Comparison of ENCODE assay signal across 27 cellular contexts in the genomic region with DNA sequence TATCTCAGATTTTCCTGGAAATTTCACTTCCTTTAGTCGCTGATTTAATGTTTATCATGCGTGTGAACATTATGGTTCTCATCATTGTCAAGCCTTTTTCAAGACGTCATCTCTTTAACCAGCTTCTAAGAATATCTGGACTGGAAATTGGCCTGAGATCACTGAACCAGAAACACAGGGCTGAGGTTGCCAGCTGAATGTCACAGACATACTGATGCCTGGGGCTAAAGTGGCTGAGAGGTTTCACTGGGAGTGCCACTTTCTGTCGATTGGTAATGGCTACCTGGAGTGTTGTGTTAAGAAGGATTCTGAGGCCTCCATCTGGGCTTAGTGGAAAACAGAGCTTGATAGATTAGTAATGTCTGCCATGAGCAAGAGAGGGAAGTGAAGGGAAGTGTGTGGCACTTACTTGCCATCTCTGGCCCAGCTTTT. TPM values are rescaled to one million over a fixed set of nuclear protein-coding genes. Genes with fewer than 3 reads are reported as not detected.
DNase-seq lines count a peak whose midpoint lies in the region; ATAC-seq and TF ChIP-seq lines count a peak whose summit lies in the region.
"Had no signal": no experiment of that assay in that cellular context is flagged by ENCODE, and none has a peak within 500 bp of the region (broad histone marks: within the 10 kb centered on the region; RNA-seq: fewer than 3 reads in every experiment).

No MANE protein-coding gene starts in this region.

- 24 to 40% (median 34%) methylated on average over 4 of the region's 4 CpGs for WGBS in stomach, 5 donors

- TF ChIP-seq EP300 in stomach (IDR thresholded peaks at IDR 0.05), result no peak

- no TSS peak for BruUV-seq in MCF 10A (replicated peaks; lab: Mats Ljungman, UMichigan)

- peak overlapping the region in 4 of 5 donors; percentile 26 to 56 (median 43) for H3K27ac ChIP-seq in stomach
- H3K27ac ChIP-seq: SJSA1 had no signal

- intact Hi-C loops in MCF 10A (cut with micrococcal nuclease), result no loop called here
- intact Hi-C loops in stomach (cut with DNase I; ENCODE audit: low total_unique reads), result no loop called here

- H3K9ac ChIP-seq in adipocyte (ENCODE audit: low read length), result no peak overlapping the region

- H3K27ac Mint-ChIP-seq in MCF 10A (ENCODE audit: low read depth, unreplicated experiment), result no peak overlapping the region
- H3K27ac Mint-ChIP-seq: activated CD8-positive, alpha-beta T cell treated with anti-CD3 and anti-CD28 coated beads, Interleukin-2, amount 10 ng/mL, durations not matched to agents 7 days and 5 days; activated naive CD8-positive, alpha-beta T cell treated with anti-CD3 and anti-CD28 coated beads, Interleukin-2, amount 10 ng/mL, durations not matched to agents 7 days and 5 days; B cell; H9; natural killer cell treated with Interleukin-12 subunit alpha and Interleukin-12 subunit beta and Interleukin-15 and Interleukin-18, amount 100 ng/mL, for 72 hours had no signal

- TF ChIP-seq CTCF in MCF 10A (IDR thresholded peaks at IDR 0.05; ENCODE audit: unreplicated experiment) (no peak), stomach (IDR thresholded peaks at IDR 0.05) (no peak)

- no peaks in the 10 kb centered on the region for H3K27me3 Mint-ChIP-seq in MCF 10A (ENCODE audit: insufficient read depth, unreplicated experiment)
- H3K27me3 Mint-ChIP-seq: natural killer cell treated with Interleukin-12 subunit alpha and Interleukin-12 subunit beta and Interleukin-15 and Interleukin-18, amount 100 ng/mL, for 72 hours had no signal

- H3K9me3 ChIP-seq in adipocyte (ENCODE audit: control insufficient read depth, low read length), result no peaks in the 10 kb centered on the region
- no peaks in the 10 kb centered on the region for H3K9me3 ChIP-seq in stomach
- H3K9me3 ChIP-seq: sigmoid colon, SJSA1, uterus had no signal

- ATAC-seq in HG02571 (IDR thresholded peaks at IDR 0.05; ENCODE audit: unreplicated experiment), result no peak
- ATAC-seq: activated CD8-positive, alpha-beta T cell treated with anti-CD3 and anti-CD28 coated beads, Interleukin-2, amount 10 ng/mL, durations not matched to agents 7 days and 5 days; left colon; natural killer cell treated with Interleukin-12 subunit alpha and Interleukin-12 subunit beta and Interleukin-15 and Interleukin-18, amount 100 ng/mL, for 72 hours had no signal

- in situ Hi-C loops in T47D (cut with HindIII; ENCODE audit: low pct_unique_long_range_greater_than_20kb, low sequenced_read_pairs), result no loop called here

- no peaks in the 10 kb centered on the region for H3K36me3 Mint-ChIP-seq in MCF 10A (ENCODE audit: insufficient read depth, unreplicated experiment)
- H3K36me3 Mint-ChIP-seq: activated naive CD8-positive, alpha-beta T cell treated with anti-CD3 and anti-CD28 coated beads, Interleukin-2, amount 10 ng/mL, durations not matched to agents 7 days and 5 days; natural killer cell treated with Interleukin-12 subunit alpha and Interleukin-12 subunit beta and Interleukin-15 and Interleukin-18, amount 100 ng/mL, for 72 hours had no signal

- H3K4me3 Mint-ChIP-seq in MCF 10A (ENCODE audit: unreplicated experiment), result no peak overlapping the region
- H3K4me3 Mint-ChIP-seq: activated CD8-positive, alpha-beta T cell treated with anti-CD3 and anti-CD28 coated beads, Interleukin-2, amount 10 ng/mL, durations not matched to agents 7 days and 5 days; activated naive CD8-positive, alpha-beta T cell treated with anti-CD3 and anti-CD28 coated beads, Interleukin-2, amount 10 ng/mL, durations not matched to agents 7 days and 5 days; B cell; H9; natural killer cell treated with Interleukin-12 subunit alpha and Interleukin-12 subunit beta and Interleukin-15 and Interleukin-18, amount 100 ng/mL, for 72 hours had no signal

- no peaks in the 10 kb centered on the region for H3K9me3 Mint-ChIP-seq in MCF 10A (ENCODE audit: unreplicated experiment)
- H3K9me3 Mint-ChIP-seq: activated naive CD8-positive, alpha-beta T cell treated with anti-CD3 and anti-CD28 coated beads, Interleukin-2, amount 10 ng/mL, durations not matched to agents 7 days and 5 days; H9; natural killer cell treated with Interleukin-12 subunit alpha and Interleukin-12 subunit beta and Interleukin-15 and Interleukin-18, amount 100 ng/mL, for 72 hours had no signal

- no peaks in the 10 kb centered on the region for H3K4me1 Mint-ChIP-seq in MCF 10A (ENCODE audit: insufficient read depth, unreplicated experiment)
- H3K4me1 Mint-ChIP-seq: activated naive CD8-positive, alpha-beta T cell treated with anti-CD3 and anti-CD28 coated beads, Interleukin-2, amount 10 ng/mL, durations not matched to agents 7 days and 5 days; B cell had no signal

- no peak overlapping the region for H3K4me3 ChIP-seq in adipocyte (ENCODE audit: low read length)
- H3K4me3 ChIP-seq in stomach, result no peak overlapping the region
- H3K4me3 ChIP-seq: sigmoid colon, SJSA1, uterus had no signal

- H3K36me3 ChIP-seq in adipocyte (ENCODE audit: control insufficient read depth, insufficient read depth, low read length, severe bottlenecking) (peaks cover 61% of the 10 kb centered on the region), stomach (peaks cover 32 to 88% (median 74%) of the 10 kb centered on the region in 4 donors)
- H3K36me3 ChIP-seq: uterus had no signal

- H3K27me3 ChIP-seq in adipocyte (replicated peaks; ENCODE audit: control insufficient read depth, insufficient read depth, low read length) (no peaks in the 10 kb centered on the region), stomach (no peaks in the 10 kb centered on the region)
- H3K27me3 ChIP-seq: sigmoid colon, SJSA1, uterus had no signal

- CTCF ChIA-PET in MCF 10A (lab: Yijun Ruan, JAX), result interaction anchor here (0.6 kb wide), 1 partner anchor 95 kb away, joined by 3 read pairs; no protein-coding TSS in a partner anchor

- POLR2A ChIA-PET in MCF 10A (lab: Yijun Ruan, JAX), result interaction anchor here (0.7 kb wide), 1 partner anchor 93 kb away, joined by 3 read pairs; no protein-coding TSS in a partner anchor

- H3K4me1 ChIP-seq in adipocyte (ENCODE audit: control insufficient read depth, insufficient read depth, low read length), result no peaks in the 10 kb centered on the region
- H3K4me1 ChIP-seq in stomach, result peaks cover 0 to 11% (median 2%) of the 10 kb centered on the region in 4 donors
- H3K4me1 ChIP-seq: uterus had no signal

- no peak for TF ChIP-seq POLR2A in stomach (IDR thresholded peaks at IDR 0.05)

- DNase-seq in T47D (ENCODE audit: low read depth in 1 of 2, low spot score in 1 of 2) (peak; percentile 39 to 78), MCF 10A (ENCODE audit: unreplicated experiment) (no peak), adipocyte (ENCODE audit: low read depth) (peak; percentile 5), kidney tubule cell (ENCODE audit: low spot score) (peak; percentile 80), stomach (no peak), NCI-H510A (lab: John Stamatoyannopoulos, UW) (no peak), hippocampal formation (lab: John Stamatoyannopoulos, UW) (no peak)
- DNase-seq: activated CD4-positive, alpha-beta T cell treated with anti-CD3 and anti-CD28 coated beads for 1 hour; activated CD8-positive, alpha-beta T cell treated with anti-CD3 and anti-CD28 coated beads, Interleukin-2, amount 10 ng/mL, durations not matched to agents 7 days and 5 days; activated effector memory CD4-positive, alpha-beta T cell treated with Interleukin-2 at 50 U/mL for 16 hours; activated naive CD8-positive, alpha-beta T cell treated with anti-CD3 and anti-CD28 coated beads, Interleukin-2, amount 10 ng/mL, durations not matched to agents 7 days and 5 days; activated T-cell treated with anti-CD3 and anti-CD28 coated beads for 4 hours; DMS79 treated with DMSO at 0.1 percent for 48 hours; glutamatergic neuron; H9; left colon; NCI-H1092; NCI-H2029 treated with DMSO at 0.1 percent for 48 hours; NCI-H345; NCI-H82; sigmoid colon; stimulated activated CD8-positive, alpha-beta memory T cell treated with anti-CD3 and anti-CD28 coated beads, Interleukin-4, amount 100 ng/mL, for 48 hours; uterus had no signal

RNA-seq across cellular contexts. Expression of gene CRISPLD2, which starts 54.2 kb away (rescaled TPM):
- 0.28 TPM in 1 of 2 replicates, not detected in the other for total RNA-seq in MCF 10A (2022)
- total RNA-seq in stomach, result 100 to 1,000 TPM in 3 of 5 donors, 10 to 100 TPM in 2; 92.0 to 242 (median 102) TPM
- polyA plus RNA-seq in stomach, result 10 to 100 TPM; 18.3 to 46.0 (median 20.2) TPM
- total RNA-seq: activated CD8-positive, alpha-beta T cell treated with anti-CD3 and anti-CD28 coated beads, Interleukin-2, amount 10 ng/mL, durations not matched to agents 7 days and 5 days had no signal

Comparison
In these comparisons a context has a peak if more than half of its experiments do, and no peak if none do; other contexts are left out.
1. DNase-seq: peak in T47D (2 of 2), adipocyte (single experiment) and kidney tubule cell (single experiment); none in MCF 10A (single experiment), stomach (single experiment), NCI-H510A (single experiment) and hippocampal formation (0 of 2).
2. RNA of gene CRISPLD2, which starts 54.2 kb away (total RNA-seq): 92.0 to 242 TPM in stomach; 0.28 TPM in MCF 10A; every median in the first group is over 10 times any median in the second.